18 cellular contexts compared by ENCODE assay signal in the genomic region with DNA sequence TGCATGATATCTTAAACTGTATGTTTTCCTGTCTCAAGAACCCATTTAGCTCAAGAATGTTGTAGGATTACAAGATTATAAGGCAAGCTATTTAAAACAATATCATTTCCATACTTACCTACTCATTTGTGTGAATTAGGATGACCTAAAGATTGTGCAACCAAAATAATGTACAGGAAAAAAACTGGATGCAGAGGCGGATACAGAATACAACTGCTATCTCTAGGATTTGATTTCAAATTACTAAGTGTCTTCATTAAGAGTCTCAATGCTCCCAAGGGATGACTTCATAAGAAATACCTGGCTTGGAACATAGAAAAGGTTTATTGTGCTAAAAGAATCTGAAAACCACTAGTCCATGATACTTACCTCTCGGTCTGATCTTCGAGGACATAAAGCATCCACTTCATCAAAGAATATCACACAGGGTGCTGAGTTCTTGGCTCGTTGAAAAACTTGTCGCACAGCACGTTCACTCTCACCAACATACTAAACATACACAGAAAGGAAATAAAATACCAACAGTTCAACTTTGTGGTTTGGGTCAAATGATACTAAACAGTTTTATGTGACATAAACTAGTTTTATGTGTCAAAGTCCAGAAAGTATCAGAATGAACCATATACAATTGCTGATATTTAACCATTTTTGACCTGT. TPM values are rescaled to one million over a fixed set of nuclear protein-coding genes. Genes with fewer than 3 reads are reported as not detected.
A peak's percentile ranks its signal among the peaks of the same experiment; 100 is the strongest.
DNase-seq lines count a peak whose midpoint lies in the region; ATAC-seq, FAIRE-seq and TF ChIP-seq lines count a peak whose summit lies in the region.
"Had no signal": no experiment of that assay in that cellular context is flagged by ENCODE, and none has a peak within 500 bp of the region (broad histone marks: within the 10 kb centered on the region; RNA-seq: fewer than 3 reads in every experiment).

No MANE protein-coding gene starts in this region.

- H3K9ac ChIP-seq in SK-N-SH: no peak overlapping the region
- H3K9ac ChIP-seq: BLaER1 had no signal

- peak overlapping the region; percentile 38 for H3K27ac Mint-ChIP-seq in activated T-cell treated with anti-CD3 and anti-CD28 coated beads, Interleukin-2, amount 50 U/mL, for 72 hours
- peak overlapping the region in 4 of 6 donors; percentile 22 to 63 (median 28) for H3K27ac Mint-ChIP-seq in immature natural killer cell

- DNase-seq in activated T-cell treated with anti-CD3 and anti-CD28 coated beads, Interleukin-2, amount 50 U/mL, for 72 hours: no peak
- no peak for DNase-seq in activated T-cell treated with anti-CD3 and anti-CD28 coated beads, Interleukin-2, amount 50 U/mL, for 48 hours
- no peak for DNase-seq in immature natural killer cell
- no peak for DNase-seq in SK-N-SH
- DNase-seq in T1000 (lab: John Stamatoyannopoulos, UW): no peak
- no peak for DNase-seq in activated gamma-delta T cell treated with Interleukin-2 at 50 U/mL for 16 hours
- DNase-seq in SIG-M5 treated with dmso at 0.1 percent for 504 hours (lab: John Stamatoyannopoulos, UW; ENCODE audit: unreplicated experiment): no peak
- DNase-seq: CD8-positive, alpha-beta memory T cell; GF-D8; H7; KBM-7; MV-4-11; NCI-H1417 treated with DMSO at 0.1 percent for 48 hours; NCI-H2029; NCI-H774; PC-3 had no signal

- H3K27ac ChIP-seq in SK-N-SH (ENCODE audit: low read depth in 2 of 2, low read length in 1 of 2): no peak overlapping the region
- H3K27ac ChIP-seq: BLaER1 had no signal

- ATAC-seq in activated T-cell treated with anti-CD3 and anti-CD28 coated beads, Interleukin-2, amount 50 U/mL, for 72 hours (replicated peaks in 1 of 2): no peak
- ATAC-seq: PC-3 had no signal

- H3K9me3 ChIP-seq in SK-N-SH: no peaks in the 10 kb centered on the region
- H3K9me3 ChIP-seq: BLaER1 had no signal

- no peaks in the 10 kb centered on the region for H3K9me2 ChIP-seq in SK-N-SH

- H3K27me3 Mint-ChIP-seq in activated T-cell treated with anti-CD3 and anti-CD28 coated beads, Interleukin-2, amount 50 U/mL, for 72 hours (ENCODE audit: low read depth): no peaks in the 10 kb centered on the region
- H3K27me3 Mint-ChIP-seq in immature natural killer cell (ENCODE audit: low read depth in 3 of 3): no peaks in the 10 kb centered on the region
- H3K27me3 Mint-ChIP-seq: CD8-positive, alpha-beta memory T cell had no signal

- H3K4me2 ChIP-seq in SK-N-SH: no peak overlapping the region
- H3K4me2 ChIP-seq: BLaER1 had no signal

- no peaks in the 10 kb centered on the region for H4K20me1 ChIP-seq in SK-N-SH (ENCODE audit: insufficient read depth)
- H4K20me1 ChIP-seq: BLaER1 had no signal

- no peak overlapping the region for H3K4me3 Mint-ChIP-seq in activated T-cell treated with anti-CD3 and anti-CD28 coated beads, Interleukin-2, amount 50 U/mL, for 72 hours
- no peak overlapping the region for H3K4me3 Mint-ChIP-seq in immature natural killer cell
- H3K4me3 Mint-ChIP-seq: CD8-positive, alpha-beta memory T cell had no signal

- TF ChIP-seq EP300 in SK-N-SH (IDR thresholded peaks at IDR 0.05; ENCODE audit: borderline replicate concordance in 1 of 2, low read depth in 1 of 2, low read length in 1 of 2): no peak

- H3K36me3 ChIP-seq in SK-N-SH (replicated peaks in 1 of 2; ENCODE audit: control insufficient read depth in 1 of 2, insufficient read depth in 2 of 2, low read length in 1 of 2): peaks cover 14 to 34% of the 10 kb centered on the region in 2 experiments

- H3K9me3 Mint-ChIP-seq in activated T-cell treated with anti-CD3 and anti-CD28 coated beads, Interleukin-2, amount 50 U/mL, for 72 hours: no peaks in the 10 kb centered on the region
- no peaks in the 10 kb centered on the region for H3K9me3 Mint-ChIP-seq in immature natural killer cell
- H3K9me3 Mint-ChIP-seq: CD8-positive, alpha-beta memory T cell had no signal

- H3K4me3 ChIP-seq in SK-N-SH (ENCODE audit: low read depth in 2 of 2, low read length in 1 of 2): no peak overlapping the region
- H3K4me3 ChIP-seq: BLaER1 had no signal

- CTCF ChIA-PET in SK-N-SH (lab: Yijun Ruan, JAX): no interaction called here

- H3K27me3 ChIP-seq in SK-N-SH (ENCODE audit: insufficient read depth): no peaks in the 10 kb centered on the region
- H3K27me3 ChIP-seq: BLaER1 had no signal

- POLR2A ChIA-PET in SK-N-SH (lab: Yijun Ruan, JAX): no interaction called here

- peaks cover 7% of the 10 kb centered on the region for H3F3A ChIP-seq in SK-N-SH (replicated peaks; ENCODE audit: insufficient read depth)

- no peaks in the 10 kb centered on the region for H3K4me1 Mint-ChIP-seq in activated T-cell treated with anti-CD3 and anti-CD28 coated beads, Interleukin-2, amount 50 U/mL, for 72 hours (ENCODE audit: low read depth)
- H3K4me1 Mint-ChIP-seq in immature natural killer cell: peaks cover 0 to 2% of the 10 kb centered on the region in 2 donors
- H3K4me1 Mint-ChIP-seq: CD8-positive, alpha-beta memory T cell had no signal

- H3K36me3 Mint-ChIP-seq in activated T-cell treated with anti-CD3 and anti-CD28 coated beads, Interleukin-2, amount 50 U/mL, for 72 hours (ENCODE audit: insufficient read depth in 2 of 2): peaks cover 0 to 11% of the 10 kb centered on the region in 2 donors
- peaks cover 6 to 19% (median 8%) of the 10 kb centered on the region in 3 donors for H3K36me3 Mint-ChIP-seq in immature natural killer cell

- H3K4me1 ChIP-seq in SK-N-SH (ENCODE audit: control insufficient read depth in 1 of 2, insufficient read depth in 2 of 2, low read depth in 1 of 2, low read length in 1 of 2): no peaks in the 10 kb centered on the region
- H3K4me1 ChIP-seq: BLaER1 had no signal

- TF ChIP-seq RAD21 in SK-N-SH (IDR thresholded peaks at IDR 0.05; ENCODE audit: low read length): no peak

- H2AFZ ChIP-seq in SK-N-SH (ENCODE audit: low read depth): no peak overlapping the region

- peak; percentile 43 for FAIRE-seq in TTC549 (lab: Jason Lieb, UNC)

- WGBS in SK-N-SH (ENCODE audit: low lambda C conversion rate): 94% methylated on average over 6 of the region's 6 CpGs

- H3K79me2 ChIP-seq in SK-N-SH (ENCODE audit: insufficient read depth): no peaks in the 10 kb centered on the region

- no peak for TF ChIP-seq CTCF in SK-N-SH (IDR thresholded peaks at IDR 0.05)

TF ChIP-seq in SK-N-SH, 30 proteins besides CTCF, POLR2A, EP300 and RAD21 (continues in another document):
- TF ChIP-seq, protein P1, sequence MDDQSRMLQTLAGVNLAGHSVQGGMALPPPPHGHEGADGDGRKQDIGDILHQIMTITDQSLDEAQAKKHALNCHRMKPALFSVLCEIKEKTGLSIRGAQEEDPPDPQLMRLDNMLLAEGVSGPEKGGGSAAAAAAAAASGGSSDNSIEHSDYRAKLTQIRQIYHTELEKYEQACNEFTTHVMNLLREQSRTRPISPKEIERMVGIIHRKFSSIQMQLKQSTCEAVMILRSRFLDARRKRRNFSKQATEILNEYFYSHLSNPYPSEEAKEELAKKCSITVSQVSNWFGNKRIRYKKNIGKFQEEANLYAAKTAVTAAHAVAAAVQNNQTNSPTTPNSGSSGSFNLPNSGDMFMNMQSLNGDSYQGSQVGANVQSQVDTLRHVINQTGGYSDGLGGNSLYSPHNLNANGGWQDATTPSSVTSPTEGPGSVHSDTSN (IDR thresholded peaks at IDR 0.05): no peak
- TF ChIP-seq, protein P2, sequence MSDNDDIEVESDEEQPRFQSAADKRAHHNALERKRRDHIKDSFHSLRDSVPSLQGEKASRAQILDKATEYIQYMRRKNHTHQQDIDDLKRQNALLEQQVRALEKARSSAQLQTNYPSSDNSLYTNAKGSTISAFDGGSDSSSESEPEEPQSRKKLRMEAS (IDR thresholded peaks at IDR 0.05; ENCODE audit: low read depth): no peak
- TF ChIP-seq, protein P3, sequence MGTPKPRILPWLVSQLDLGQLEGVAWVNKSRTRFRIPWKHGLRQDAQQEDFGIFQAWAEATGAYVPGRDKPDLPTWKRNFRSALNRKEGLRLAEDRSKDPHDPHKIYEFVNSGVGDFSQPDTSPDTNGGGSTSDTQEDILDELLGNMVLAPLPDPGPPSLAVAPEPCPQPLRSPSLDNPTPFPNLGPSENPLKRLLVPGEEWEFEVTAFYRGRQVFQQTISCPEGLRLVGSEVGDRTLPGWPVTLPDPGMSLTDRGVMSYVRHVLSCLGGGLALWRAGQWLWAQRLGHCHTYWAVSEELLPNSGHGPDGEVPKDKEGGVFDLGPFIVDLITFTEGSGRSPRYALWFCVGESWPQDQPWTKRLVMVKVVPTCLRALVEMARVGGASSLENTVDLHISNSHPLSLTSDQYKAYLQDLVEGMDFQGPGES (IDR thresholded peaks at IDR 0.05; ENCODE audit: low read depth, low read length): no peak
- no peak for TF ChIP-seq SIN3A (IDR thresholded peaks at IDR 0.05; ENCODE audit: borderline replicate concordance, low read depth, low read length)
- no peak for TF ChIP-seq NFIC (IDR thresholded peaks at IDR 0.05; ENCODE audit: borderline replicate concordance)
- no peak for TF ChIP-seq FOSL2 (IDR thresholded peaks at IDR 0.05; ENCODE audit: borderline replicate concordance, low read depth)
- no peak for TF ChIP-seq RFX5 (IDR thresholded peaks at IDR 0.05; ENCODE audit: low read length)
- TF ChIP-seq MEF2A (IDR thresholded peaks at IDR 0.05; ENCODE audit: borderline replicate concordance, low read depth): no peak
- TF ChIP-seq TCF12 (IDR thresholded peaks at IDR 0.05): no peak
- TF ChIP-seq, protein P4, sequence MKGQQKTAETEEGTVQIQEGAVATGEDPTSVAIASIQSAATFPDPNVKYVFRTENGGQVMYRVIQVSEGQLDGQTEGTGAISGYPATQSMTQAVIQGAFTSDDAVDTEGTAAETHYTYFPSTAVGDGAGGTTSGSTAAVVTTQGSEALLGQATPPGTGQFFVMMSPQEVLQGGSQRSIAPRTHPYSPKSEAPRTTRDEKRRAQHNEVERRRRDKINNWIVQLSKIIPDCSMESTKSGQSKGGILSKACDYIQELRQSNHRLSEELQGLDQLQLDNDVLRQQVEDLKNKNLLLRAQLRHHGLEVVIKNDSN (IDR thresholded peaks at IDR 0.05; ENCODE audit: borderline replicate concordance, low read depth): no peak

RNA-seq across cellular contexts. Expression of a gene that starts 54.9 kb away (rescaled TPM):
- total RNA-seq in activated T-cell treated with anti-CD3 and anti-CD28 coated beads, Interleukin-2, amount 50 U/mL, for 72 hours: 10 to 100 TPM; 39.0 to 51.7 TPM
- polyA plus RNA-seq in immature natural killer cell: 10 to 100 TPM in 2 of 3 donors, 1 to 10 TPM in 1; 6.6 to 19.5 (median 14.9) TPM
- 12.4 and 17.5 TPM in 2 replicates for polyA plus RNA-seq in SK-N-SH (2012; rRNA removed)
- 13.4 and 15.1 TPM in 2 replicates for polyA plus RNA-seq in SK-N-SH (2012; cell fraction: cytosol; rRNA removed)
- polyA plus RNA-seq in SK-N-SH (2012; cell fraction: nucleus; rRNA removed): 37.1 and 40.5 TPM in 2 replicates
